Comparison of ENCODE assay signal across 1 cellular context in the genomic region with DNA sequence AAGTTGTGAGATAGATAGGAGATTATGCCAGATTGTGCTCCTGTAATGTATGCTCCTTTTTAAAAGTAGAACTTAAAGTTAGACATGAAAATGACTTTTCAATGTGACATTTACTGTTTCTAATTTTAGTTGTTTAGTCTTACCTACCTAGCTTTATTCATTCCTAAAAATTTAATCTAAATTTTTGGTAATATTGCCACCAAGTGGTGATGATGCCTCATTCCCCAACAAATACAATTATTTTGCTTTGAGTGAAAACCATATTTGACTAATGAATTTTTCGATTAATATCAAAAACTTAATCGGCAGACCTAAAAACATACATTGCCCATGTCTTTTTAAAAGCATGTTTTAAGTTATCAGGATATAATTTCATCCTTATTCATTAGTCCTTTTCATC.
TF ChIP-seq lines count a peak whose summit lies in the region.

No MANE protein-coding gene starts in this region.

TF ChIP-seq in A549, 52 proteins besides CTCF, POLR2A, EP300 and RAD21:
- TF ChIP-seq MAFK (IDR thresholded peaks at IDR 0.05; ENCODE audit: partially characterized antibody), result no peak
- TF ChIP-seq, protein P1, sequence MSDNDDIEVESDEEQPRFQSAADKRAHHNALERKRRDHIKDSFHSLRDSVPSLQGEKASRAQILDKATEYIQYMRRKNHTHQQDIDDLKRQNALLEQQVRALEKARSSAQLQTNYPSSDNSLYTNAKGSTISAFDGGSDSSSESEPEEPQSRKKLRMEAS (IDR thresholded peaks at IDR 0.05), result no peak
- no peak for TF ChIP-seq CHD2 (IDR thresholded peaks at IDR 0.05; ENCODE audit: low read length, partially characterized antibody)
- TF ChIP-seq JUNB (IDR thresholded peaks at IDR 0.05), result no peak
- TF ChIP-seq SMC3 (IDR thresholded peaks at IDR 0.05), result no peak
- no peak for TF ChIP-seq ESRRA (IDR thresholded peaks at IDR 0.05; ENCODE audit: borderline replicate concordance, low read length)
- no peak for TF ChIP-seq PHF8 (IDR thresholded peaks at IDR 0.05; ENCODE audit: borderline replicate concordance, low read depth)
- TF ChIP-seq ZC3H11A (IDR thresholded peaks at IDR 0.05), result no peak
- no peak for TF ChIP-seq NR3C1 (IDR thresholded peaks at IDR 0.05)
- TF ChIP-seq RNF2 (IDR thresholded peaks at IDR 0.05; ENCODE audit: borderline replicate concordance, low read depth), result no peak
- TF ChIP-seq EHMT2 (IDR thresholded peaks at IDR 0.05; ENCODE audit: low read depth), result no peak
- no peak for TF ChIP-seq BHLHE40 (IDR thresholded peaks at IDR 0.05; ENCODE audit: low read depth, low read length)
